In the genomic region with DNA sequence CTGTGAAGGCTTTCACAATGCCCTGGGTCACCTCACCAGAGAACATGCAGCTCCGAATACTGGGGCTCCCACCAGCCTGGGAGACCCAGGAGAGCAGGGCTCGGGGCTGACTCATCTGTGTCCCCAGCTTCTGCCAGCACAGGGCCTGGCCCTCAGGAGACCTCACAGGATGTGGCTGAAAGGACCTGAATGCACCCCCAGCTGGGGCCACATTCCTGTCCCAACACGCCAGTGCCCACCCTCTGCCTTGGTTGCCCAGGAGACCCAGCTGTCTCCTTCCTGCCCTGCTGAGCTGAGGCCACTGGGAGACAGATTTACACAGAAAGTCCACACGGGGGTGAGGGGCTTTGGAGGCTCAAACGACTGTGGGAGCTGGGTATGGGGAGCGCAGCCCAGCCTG, we compare ENCODE assay signal across 1 cellular context.
TF ChIP-seq lines count a peak whose summit lies in the region.

No MANE protein-coding gene starts in this region.

TF ChIP-seq in GM23338, 12 proteins besides CTCF, POLR2A, EP300 and RAD21 (continued from another document):
- TF ChIP-seq ZNF114 (CRISPR knock-in tag; IDR thresholded peaks at IDR 0.05): no peak
- no peak for TF ChIP-seq EZH2phosphoT487 (IDR thresholded peaks at IDR 0.05; ENCODE audit: unreplicated experiment)
